In genomic region chr1:31507676-31508530, GRCh38 we compare ENCODE assay signal across 27 cellular contexts.
A peak's percentile ranks its signal among the peaks of the same experiment; 100 is the strongest.
DNase-seq lines count a peak whose midpoint lies in the region; ATAC-seq, FAIRE-seq and TF ChIP-seq lines count a peak whose summit lies in the region.
"Had no signal": no experiment of that assay in that cellular context is flagged by ENCODE, and none has a peak within 500 bp of the region (broad histone marks: within the 10 kb centered on the region; RNA-seq: fewer than 3 reads in every experiment).

No MANE protein-coding gene starts in this region.

- H3K4me3 ChIP-seq in K562: no peak overlapping the region
- H3K4me3 ChIP-seq in retinal pigment epithelial cell (ENCODE audit: low read length): no peak overlapping the region
- H3K4me3 ChIP-seq: dorsolateral prefrontal cortex, skin epidermis had no signal

- CTCF ChIA-PET in K562 (lab: Yijun Ruan, JAX; ENCODE audit: low intra/inter-chr PET ratio): no interaction called here

- BruUV-seq in K562 (replicated peaks; lab: Mats Ljungman, UMichigan): no TSS peak

- intact Hi-C loops in K562 (cut with micrococcal nuclease): no loop called here

- no peaks in the 10 kb centered on the region for H3K36me3 ChIP-seq in K562 (ENCODE audit: control insufficient read depth, insufficient read depth, low read length)
- H3K36me3 ChIP-seq: neutrophil had no signal

- no peaks in the 10 kb centered on the region for H3K9me3 ChIP-seq in K562 (replicated peaks; ENCODE audit: control insufficient read depth, insufficient read depth, low read depth, low read length)
- H3K9me3 ChIP-seq: neutrophil had no signal

- no peak overlapping the region for H3K27ac ChIP-seq in K562 (ENCODE audit: extremely low read depth, low read depth, low read length)
- H3K27ac ChIP-seq: 22Rv1, dorsolateral prefrontal cortex, neutrophil, skin epidermis had no signal

- no peak for TF ChIP-seq POLR2A in K562 (conservative IDR thresholded peaks at IDR 0.05)

- no peak for TF ChIP-seq EP300 in K562 (IDR thresholded peaks at IDR 0.05; ENCODE audit: low read length)

- peaks cover 4% of the 10 kb centered on the region; the same call in 1 of the 2 replicates for H4K20me1 ChIP-seq in K562 (replicated peaks; ENCODE audit: control insufficient read depth, insufficient read depth, low read length)

- whole genome bisulfite sequencing in K562 (ENCODE audit: insufficient coverage, low coverage, missing lambda C conversion rate): 16% methylated on average over 20 of the region's 20 CpGs

- peak overlapping the region; percentile 81 for H2AFZ ChIP-seq in K562 (ENCODE audit: low read depth, low read length)

- FAIRE-seq in K562 (lab: Jason Lieb, UNC): no peak
- FAIRE-seq: GM12891 had no signal

- H3K27me3 ChIP-seq in K562 (ENCODE audit: control insufficient read depth in 2 of 2, insufficient read depth in 2 of 2, low read length in 2 of 2): peaks cover 28 to 72% of the 10 kb centered on the region in 2 experiments

- no peak overlapping the region for H3K4me2 ChIP-seq in K562 (ENCODE audit: insufficient read depth, low read length)

- in situ Hi-C loops in KBM-7 (cut with MboI; ENCODE audit: low pct_unique_long_range_greater_than_20kb, low sequenced_read_pairs) (no loop called here), K562 (cut with MboI) (no loop called here)

- H3K9ac ChIP-seq in K562 (ENCODE audit: insufficient read depth in 1 of 2, low read depth in 2 of 2, low read length in 2 of 2): no peak overlapping the region

- TF ChIP-seq CTCF in K562 (IDR thresholded peaks at IDR 0.05 in 2 of 3, conservative IDR thresholded peaks at IDR 0.05 in 1 of 3; ENCODE audit: insufficient read depth in 2 of 3, low read depth in 1 of 3, low read length in 3 of 3) (peak in 2 of 3 experiments; percentile 18 to 30; a peak in 2 of 6 replicates), retinal pigment epithelial cell (conservative IDR thresholded peaks at IDR 0.05; ENCODE audit: low read depth, low read length) (peak; percentile 1)

- H3K4me1 ChIP-seq in K562 (replicated peaks in 1 of 2; ENCODE audit: control insufficient read depth in 2 of 2, insufficient read depth in 2 of 2, low read length in 2 of 2): peaks cover 0 to 10% of the 10 kb centered on the region in 2 experiments; a peak in 3 of 5 replicates

- no peaks in the 10 kb centered on the region for H3K79me2 ChIP-seq in K562 (ENCODE audit: control insufficient read depth, insufficient read depth, low read length)

- TF ChIP-seq RAD21 in K562 (CRISPR knock-in tag; conservative IDR thresholded peaks at IDR 0.05 in 1 of 2, IDR thresholded peaks at IDR 0.05 in 1 of 2): peak in 1 of 2 experiments; percentile 19; a peak in 1 of 4 replicates

- ATAC-seq in K562 (peak; percentile 70), HG03469 (IDR thresholded peaks at IDR 0.05; ENCODE audit: unreplicated experiment) (no peak)
- ATAC-seq: PC-3 had no signal

- POLR2A ChIA-PET in K562 (lab: Yijun Ruan, JAX): interaction anchor here (0.6 to 1.1 kb wide), 8 partner anchors 16 to 593 kb away, joined by 3 to 5 read pairs (median 3); no protein-coding TSS in a partner anchor

- DNase-seq in DMS53 (lab: John Stamatoyannopoulos, UW) (peak; percentile 37), DMS53 treated with DMSO at 0.1 percent for 48 hours (lab: John Stamatoyannopoulos, UW; ENCODE audit: unreplicated experiment) (no peak), KBM-7 (peak; percentile 39), K562 (ENCODE audit: extremely low read depth in 1 of 4, low spot score in 3 of 4) (no peak), retinal pigment epithelial cell (ENCODE audit: low read depth) (no peak), H4 (ENCODE audit: low spot score) (no peak), NOMO-1 treated with DMSO at 0.1 percent for 48 hours (lab: John Stamatoyannopoulos, UW; ENCODE audit: unreplicated experiment) (no peak)
- DNase-seq: activated B cell treated with CpG ODN at 0.5 μM for 24 hours; activated CD4-positive, alpha-beta T cell treated with anti-CD3 and anti-CD28 coated beads, Interleukin-2, amount 50 U/mL, for 4 hours; activated naive CD8-positive, alpha-beta T cell treated with anti-CD3 and anti-CD28 coated beads, Interleukin-2, amount 10 ng/mL, durations not matched to agents 7 days and 5 days; AML-193; CD8-positive, alpha-beta memory T cell; DMS79; dorsolateral prefrontal cortex; kidney glomerular epithelial cell; NCI-H1417; NCI-H82; PC-3; Right ventricle myocardium superior; stimulated activated CD4-positive, alpha-beta T cell treated with anti-CD3 and anti-CD28 coated beads, Interleukin-1b, Interleukin-23, amount 100 ng/mL, for 48 hours; substantia nigra; T-helper 9 cell had no signal

- no peaks in the 10 kb centered on the region for H3K9me1 ChIP-seq in K562 (ENCODE audit: control insufficient read depth, insufficient read depth, low read length)

TF ChIP-seq in K562, 482 proteins besides CTCF, POLR2A, EP300 and RAD21 (continues in another document):
- no peak for TF ChIP-seq KLF10 (CRISPR knock-in tag; IDR thresholded peaks at IDR 0.05)
- TF ChIP-seq ZNF444 (CRISPR knock-in tag; IDR thresholded peaks at IDR 0.05): no peak
- no peak for TF ChIP-seq TCF7 (IDR thresholded peaks at IDR 0.05; ENCODE audit: borderline replicate concordance)
- TF ChIP-seq YY1 (IDR thresholded peaks at IDR 0.05; ENCODE audit: borderline replicate concordance in 1 of 3, control insufficient read depth in 1 of 3, extremely low read depth in 1 of 3, insufficient read depth in 3 of 3, insufficient read length in 1 of 3, insufficient replicate concordance in 2 of 3, low read depth in 1 of 3, low read length in 2 of 3): peak in 1 of 3 experiments; percentile 50
- TF ChIP-seq SETDB1 (IDR thresholded peaks at IDR 0.05; ENCODE audit: low read length): no peak
- no peak for TF ChIP-seq RBFOX2 (IDR thresholded peaks at IDR 0.05; ENCODE audit: low read depth, low read length)
- no peak for TF ChIP-seq LEF1 (IDR thresholded peaks at IDR 0.05)
- TF ChIP-seq KDM1A (IDR thresholded peaks at IDR 0.05): no peak
- TF ChIP-seq ETS2 (tag; IDR thresholded peaks at IDR 0.05; ENCODE audit: borderline replicate concordance, poor library complexity, severe bottlenecking): no peak
- TF ChIP-seq ZNF395 (CRISPR knock-in tag; IDR thresholded peaks at IDR 0.05): 0 out of 2 replicates have a peak, but pooled peaks have one; percentile 11
- no peak for TF ChIP-seq RB1 (IDR thresholded peaks at IDR 0.05; ENCODE audit: low read depth)
- TF ChIP-seq FOXA1 (IDR thresholded peaks at IDR 0.05; ENCODE audit: borderline replicate concordance): no peak
- no peak for TF ChIP-seq ZNF436 (CRISPR knock-in tag; IDR thresholded peaks at IDR 0.05)
- no peak for TF ChIP-seq ZBTB12 (CRISPR knock-in tag; IDR thresholded peaks at IDR 0.05)
- TF ChIP-seq CC2D1A (IDR thresholded peaks at IDR 0.05): no peak
- no peak for TF ChIP-seq GATAD2A (IDR thresholded peaks at IDR 0.05)
- no peak for TF ChIP-seq ZNF277 (CRISPR knock-in tag; IDR thresholded peaks at IDR 0.05; ENCODE audit: borderline replicate concordance)
- TF ChIP-seq BDP1 (IDR thresholded peaks at IDR 0.05; ENCODE audit: insufficient read depth, insufficient read length): no peak
- no peak for TF ChIP-seq TSC22D4 (tag; IDR thresholded peaks at IDR 0.05)
- TF ChIP-seq GABPB1 (CRISPR knock-in tag; IDR thresholded peaks at IDR 0.05): no peak

Comparison
In these comparisons a context has a peak if more than half of its experiments do, and no peak if none do; other contexts are left out.
1. DNase-seq: peak in DMS53 (single experiment) and KBM-7 (single experiment); none in DMS53 treated with DMSO at 0.1 percent for 48 hours (single experiment), K562 (0 of 4), retinal pigment epithelial cell (single experiment), H4 (single experiment) and NOMO-1 treated with DMSO at 0.1 percent for 48 hours (single experiment).